ENCODE assay signal across 14 cellular contexts in genomic region chr16:2252806-2253148, GRCh38. TPM values are rescaled to one million over a fixed set of nuclear protein-coding genes. Genes with fewer than 3 reads are reported as not detected.
A peak's percentile ranks its signal among the peaks of the same experiment; 100 is the strongest.
DNase-seq lines count a peak whose midpoint lies in the region; ATAC-seq and TF ChIP-seq lines count a peak whose summit lies in the region.
"Had no signal": no experiment of that assay in that cellular context is flagged by ENCODE, and none has a peak within 500 bp of the region (broad histone marks: within the 10 kb centered on the region; RNA-seq: fewer than 3 reads in every experiment).

No MANE protein-coding gene starts in this region.

- ATAC-seq in RWPE2 (ENCODE audit: low read depth) (no peak), GM18870 (IDR thresholded peaks at IDR 0.05; ENCODE audit: unreplicated experiment) (no peak)

- H3K27ac ChIP-seq in RWPE2 (ENCODE audit: poor library complexity, severe bottlenecking): peak overlapping the region; percentile 85

- H3K36me3 Mint-ChIP-seq in immature natural killer cell: peaks cover 6 to 26% (median 16%) of the 10 kb centered on the region in 3 donors

- intact Hi-C loops in lower leg skin (cut with DNase I; ENCODE audit: low total_unique reads): no loop called here

- peaks cover 8 to 9% of the 10 kb centered on the region in 2 donors for H3K4me1 Mint-ChIP-seq in immature natural killer cell

- H3K27ac Mint-ChIP-seq in immature natural killer cell: peak overlapping the region; percentile 35 to 81 (median 54)

- no peaks in the 10 kb centered on the region for H3K9me3 ChIP-seq in RWPE2 (ENCODE audit: severe bottlenecking)
- H3K9me3 ChIP-seq: testis had no signal

- peak overlapping the region in 4 of 5 donors; percentile 33 to 67 (median 50) for H3K4me3 Mint-ChIP-seq in immature natural killer cell

- no peak for TF ChIP-seq CTCF in RWPE2 (IDR thresholded peaks at IDR 0.05; ENCODE audit: poor library complexity, severe bottlenecking)
- no peak for TF ChIP-seq CTCF in lower leg skin (IDR thresholded peaks at IDR 0.05)

- DNase-seq in ACHN: peak; percentile 31
- DNase-seq in EL: peak; percentile 21
- no peak for DNase-seq in RWPE2 (ENCODE audit: low spot score)
- no peak for DNase-seq in immature natural killer cell
- no peak for DNase-seq in central memory CD4-positive, alpha-beta T cell
- no peak for DNase-seq in lower leg skin (ENCODE audit: low spot score in 2 of 2)
- no peak for DNase-seq in SW 1271 (lab: John Stamatoyannopoulos, UW)
- DNase-seq: activated T-cell treated with anti-CD3 and anti-CD28 coated beads for 4 hours, cerebellar nuclear complex, kidney glomerular epithelial cell, NCI-H1436, NCI-H774, testis had no signal

- TF ChIP-seq POLR2A in lower leg skin (IDR thresholded peaks at IDR 0.05): no peak

- peaks cover 0 to 8% (median 4%) of the 10 kb centered on the region in 3 donors for H3K27me3 Mint-ChIP-seq in immature natural killer cell (ENCODE audit: low read depth in 3 of 3)

- H3K36me3 ChIP-seq in RWPE2 (ENCODE audit: low read depth): peaks cover 71% of the 10 kb centered on the region

- H3K4me1 ChIP-seq in RWPE2 (ENCODE audit: insufficient read depth, poor library complexity, severe bottlenecking): peaks cover 10% of the 10 kb centered on the region

- in situ Hi-C loops in ACHN (cut with HindIII; ENCODE audit: low pct_ligation_motif_present, low pct_unique_long_range_greater_than_20kb, low sequenced_read_pairs): no loop called here

- H3K27me3 ChIP-seq in RWPE2 (ENCODE audit: insufficient read depth, poor library complexity, severe bottlenecking): no peaks in the 10 kb centered on the region
- H3K27me3 ChIP-seq: testis had no signal

- H3K4me3 ChIP-seq in RWPE2 (ENCODE audit: severe bottlenecking): no peak overlapping the region
- H3K4me3 ChIP-seq in lower leg skin (ENCODE audit: low read depth, poor library complexity, severe bottlenecking): no peak overlapping the region
- H3K4me3 ChIP-seq: testis had no signal

- 95 to 98% methylated on average over 7 of the region's 7 CpGs for WGBS in lower leg skin, 2 donors

- no peaks in the 10 kb centered on the region for H3K9me3 Mint-ChIP-seq in immature natural killer cell

RNA-seq across cellular contexts. Expression of gene ECI1, which starts 1.4 kb away (rescaled TPM):
- 10 to 100 TPM; 40.4 to 67.8 (median 42.2) TPM for polyA plus RNA-seq in immature natural killer cell
- total RNA-seq in lower leg skin: 10 to 100 TPM; 37.1 to 69.9 (median 54.5) TPM

RNA-seq across cellular contexts. Expression of gene RNPS1, which starts 15.1 kb away (rescaled TPM):
- 100 to 1,000 TPM; 179 to 332 (median 189) TPM for polyA plus RNA-seq in immature natural killer cell
- total RNA-seq in lower leg skin: 100 to 1,000 TPM; 127 to 132 (median 128) TPM

RNA-seq across cellular contexts. Expression of gene DNASE1L2, which starts 16.5 kb away (rescaled TPM):
- polyA plus RNA-seq in immature natural killer cell: not detected
- 10 to 100 TPM; 39.8 to 93.3 (median 55.0) TPM for total RNA-seq in lower leg skin

RNA-seq across cellular contexts. Expression of gene E4F1, which starts 29.4 kb away (rescaled TPM):
- polyA plus RNA-seq in immature natural killer cell: 10 to 100 TPM in 2 of 3 donors, 1 to 10 TPM in 1; 8.4 to 18.6 (median 10.3) TPM
- total RNA-seq in lower leg skin: 10 to 100 TPM; 50.3 to 85.8 (median 57.4) TPM

RNA-seq across cellular contexts. Expression of gene PGP, which starts 38.1 kb away (rescaled TPM):
- 10 to 100 TPM; 10.4 to 18.4 (median 17.7) TPM for polyA plus RNA-seq in immature natural killer cell
- 10 to 100 TPM in 3 of 4 donors, 1 to 10 TPM in 1; 9.6 to 19.4 (median 12.8) TPM for total RNA-seq in lower leg skin

Comparison
In these comparisons a context has a peak if more than half of its experiments do, and no peak if none do; other contexts are left out.
1. DNase-seq: peak in ACHN (single experiment) and EL (single experiment); none in RWPE2 (single experiment), immature natural killer cell (0 of 3), central memory CD4-positive, alpha-beta T cell (single experiment), lower leg skin (0 of 2) and SW 1271 (0 of 2).